In genomic region chr7:117872565-117873055, GRCh38 we compare ENCODE assay signal across 8 cellular contexts. TPM values are rescaled to one million over a fixed set of nuclear protein-coding genes. Genes with fewer than 3 reads are reported as not detected.
DNase-seq lines count a peak whose midpoint lies in the region; ATAC-seq and TF ChIP-seq lines count a peak whose summit lies in the region.

No MANE protein-coding gene starts in this region.

- H3K9me3 Mint-ChIP-seq in chondrocyte (ENCODE audit: low read depth) = no peaks in the 10 kb centered on the region
- H3K9me3 Mint-ChIP-seq in stimulated activated naive CD8-positive, alpha-beta T cell treated with anti-CD3 and anti-CD28 coated beads, Interleukin-15, amount 100 ng/mL, for 72 hours = no peaks in the 10 kb centered on the region

- H3K4me1 ChIP-seq in KMS-11 (ENCODE audit: low read depth, poor library complexity, severe bottlenecking) = peaks cover 4% of the 10 kb centered on the region

- H3K27ac ChIP-seq in KMS-11 = no peak overlapping the region

- H3K36me3 Mint-ChIP-seq in chondrocyte (ENCODE audit: low read depth) = no peaks in the 10 kb centered on the region

- no peaks in the 10 kb centered on the region for H3K79me2 ChIP-seq in KMS-11 (ENCODE audit: insufficient read depth, low read depth)

- peak overlapping the region; percentile 41 for H3K4me2 ChIP-seq in KMS-11

- DNase-seq in COLO668 (lab: John Stamatoyannopoulos, UW; ENCODE audit: unreplicated experiment) (peak; percentile 47), chondrocyte (ENCODE audit: low spot score) (no peak), left colon (peak in 1 of 2 donors; percentile 18)
- DNase-seq in stimulated activated naive CD8-positive, alpha-beta T cell treated with anti-CD3 and anti-CD28 coated beads, Interleukin-15, amount 100 ng/mL, for 72 hours = no peak

- no peak overlapping the region for H3K4me3 ChIP-seq in KMS-11 (IDR thresholded peaks at IDR 0.05; ENCODE audit: insufficient read depth, low read depth, low read length)

- H3K9ac ChIP-seq in KMS-11 = no peak overlapping the region; the same call in 1 of the 2 replicates

- peak overlapping the region; percentile 87 for H2AFZ ChIP-seq in KMS-11 (ENCODE audit: low read depth)

- H3K36me3 ChIP-seq in KMS-11 (ENCODE audit: insufficient read depth) = no peaks in the 10 kb centered on the region

- intact Hi-C loops in left colon (cut with DNase I, micrococcal nuclease) = no loop called here

- peaks cover 4% of the 10 kb centered on the region; the same call in 1 of the 2 replicates for H3K27me3 ChIP-seq in KMS-11 (ENCODE audit: insufficient read depth, low read depth)

- H4K20me1 ChIP-seq in KMS-11 (ENCODE audit: insufficient read depth) = no peaks in the 10 kb centered on the region

- H3K4me3 Mint-ChIP-seq in chondrocyte (ENCODE audit: unreplicated experiment) = peak overlapping the region; percentile 78
- peak overlapping the region; percentile 15 to 34 for H3K4me3 Mint-ChIP-seq in stimulated activated naive CD8-positive, alpha-beta T cell treated with anti-CD3 and anti-CD28 coated beads, Interleukin-15, amount 100 ng/mL, for 72 hours

- peaks cover 20% of the 10 kb centered on the region for H3K27me3 Mint-ChIP-seq in chondrocyte (ENCODE audit: low read depth)
- peaks cover 56% of the 10 kb centered on the region for H3K27me3 Mint-ChIP-seq in stimulated activated naive CD8-positive, alpha-beta T cell treated with anti-CD3 and anti-CD28 coated beads, Interleukin-15, amount 100 ng/mL, for 72 hours

- ATAC-seq in left colon (peak; percentile 42), GM21390 (IDR thresholded peaks at IDR 0.05; ENCODE audit: unreplicated experiment) (no peak), GM19455 (IDR thresholded peaks at IDR 0.05; ENCODE audit: unreplicated experiment) (no peak), GM21825 (IDR thresholded peaks at IDR 0.05; ENCODE audit: unreplicated experiment) (no peak)
- ATAC-seq in stimulated activated naive CD8-positive, alpha-beta T cell treated with anti-CD3 and anti-CD28 coated beads, Interleukin-15, amount 100 ng/mL, for 72 hours = peak; percentile 42

- TF ChIP-seq CTCF in KMS-11 (conservative IDR thresholded peaks at IDR 0.05; ENCODE audit: low read depth, low read length) = no peak
- peak; percentile 51 for TF ChIP-seq CTCF in chondrocyte (IDR thresholded peaks at IDR 0.05)

- peaks cover 19% of the 10 kb centered on the region for H3K4me1 Mint-ChIP-seq in chondrocyte (ENCODE audit: low read depth)
- peaks cover 25% of the 10 kb centered on the region for H3K4me1 Mint-ChIP-seq in stimulated activated naive CD8-positive, alpha-beta T cell treated with anti-CD3 and anti-CD28 coated beads, Interleukin-15, amount 100 ng/mL, for 72 hours

- no peak overlapping the region for H3K27ac Mint-ChIP-seq in chondrocyte (ENCODE audit: unreplicated experiment)
- no peak overlapping the region for H3K27ac Mint-ChIP-seq in stimulated activated naive CD8-positive, alpha-beta T cell treated with anti-CD3 and anti-CD28 coated beads, Interleukin-15, amount 100 ng/mL, for 72 hours

RNA-seq across cellular contexts. Expression of gene CTTNBP2, which starts 0.6 kb away (rescaled TPM):
- total RNA-seq in chondrocyte = 2.3 to 5.1 TPM (median 2.9 TPM) in 3 replicates
- 1 to 10 TPM; 2.2 to 3.8 TPM for total RNA-seq in left colon

Comparison
In these comparisons a context has a peak if more than half of its experiments do, and no peak if none do; other contexts are left out.
1. ATAC-seq: peak in left colon (single experiment) and stimulated activated naive CD8-positive, alpha-beta T cell treated with anti-CD3 and anti-CD28 coated beads, Interleukin-15, amount 100 ng/mL, for 72 hours (single experiment); none in GM21390 (single experiment), GM19455 (single experiment) and GM21825 (single experiment).